ENCODE assay signal across 25 cellular contexts in the genomic region with DNA sequence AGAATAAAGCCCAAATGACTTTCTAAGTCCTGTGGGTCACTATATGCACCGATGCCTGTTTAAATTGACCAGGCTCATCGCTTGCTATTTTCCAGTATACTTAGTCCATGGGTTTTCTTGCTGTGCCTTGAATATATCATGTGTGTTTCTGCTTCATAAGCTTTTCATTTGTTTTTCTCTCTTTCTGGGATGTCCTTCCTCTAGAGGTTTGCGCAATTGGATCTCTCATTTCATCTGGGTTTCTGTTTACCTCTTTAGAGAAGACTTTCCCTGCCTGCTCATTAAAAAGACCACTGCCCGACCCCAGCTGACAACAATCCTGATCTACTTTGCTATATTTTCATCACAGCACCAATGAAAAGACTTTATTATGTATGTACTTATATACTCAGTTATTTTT.
"Had no signal": no experiment of that assay in that cellular context is flagged by ENCODE, and none has a peak within 500 bp of the region (broad histone marks: within the 10 kb centered on the region; RNA-seq: fewer than 3 reads in every experiment).

No MANE protein-coding gene starts in this region.

- H3K27me3 Mint-ChIP-seq: dendritic cell treated with granulocyte-macrophage colony-stimulating factor and Interleukin-4, amounts not matched to agents 40 ng/mL and 50 ng/mL, for 4 days had no signal

- H3K27me3 ChIP-seq: colonic mucosa, esophagus squamous epithelium, gastrocnemius medialis, heart right ventricle, left lung had no signal

- FAIRE-seq: endothelial cell of umbilical vein, kidney had no signal

- H3K4me1 ChIP-seq: colonic mucosa, esophagus squamous epithelium, gastrocnemius medialis, heart right ventricle, left lung, lower lobe of right lung had no signal

- H3K36me3 Mint-ChIP-seq: immature natural killer cell, mesothelial cell of epicardium, naive B cell had no signal

- H3K36me3 ChIP-seq: colonic mucosa, esophagus squamous epithelium, gastrocnemius medialis, heart right ventricle, left lung, lower lobe of right lung had no signal

- DNase-seq: colonic mucosa; cortex of kidney; effector CD8-positive, alpha-beta T cell; esophagus squamous epithelium; foreskin fibroblast; foreskin melanocyte; gastrocnemius medialis; glutamatergic neuron; head of caudate nucleus; heart right ventricle; hypothalamus; immature natural killer cell; islet precursor cell; kidney; kidney glomerular epithelial cell; left colon; left lung; left ventricle myocardium superior; lower lobe of right lung; mesenchymal stem cell; mucosa of descending colon; naive B cell had no signal

- H3K9me3 ChIP-seq: colonic mucosa, esophagus squamous epithelium, gastrocnemius medialis, heart right ventricle, left lung, lower lobe of right lung, mucosa of descending colon had no signal

- H3K27ac ChIP-seq: colonic mucosa, esophagus squamous epithelium, gastrocnemius medialis, heart right ventricle, left lung, lower lobe of right lung had no signal

- H3K4me3 ChIP-seq: colonic mucosa, esophagus squamous epithelium, gastrocnemius medialis, heart right ventricle, left lung, lower lobe of right lung, mucosa of descending colon had no signal

- H3K4me1 Mint-ChIP-seq: immature natural killer cell, mesothelial cell of epicardium, naive B cell had no signal

- H3K9me3 Mint-ChIP-seq: dendritic cell treated with granulocyte-macrophage colony-stimulating factor and Interleukin-4, amounts not matched to agents 40 ng/mL and 50 ng/mL, for 4 days had no signal

- H3K27ac Mint-ChIP-seq: dendritic cell treated with granulocyte-macrophage colony-stimulating factor and Interleukin-4, amounts not matched to agents 40 ng/mL and 50 ng/mL, for 4 days; immature natural killer cell; mesothelial cell of epicardium; naive B cell had no signal

- H3K4me3 Mint-ChIP-seq: dendritic cell treated with granulocyte-macrophage colony-stimulating factor and Interleukin-4, amounts not matched to agents 40 ng/mL and 50 ng/mL, for 4 days; immature natural killer cell; mesothelial cell of epicardium; naive B cell had no signal

- ATAC-seq: gastrocnemius medialis, heart right ventricle, left colon, left lung, left ventricle myocardium superior, lower lobe of right lung, mucosa of descending colon had no signal
